In the genomic region with DNA sequence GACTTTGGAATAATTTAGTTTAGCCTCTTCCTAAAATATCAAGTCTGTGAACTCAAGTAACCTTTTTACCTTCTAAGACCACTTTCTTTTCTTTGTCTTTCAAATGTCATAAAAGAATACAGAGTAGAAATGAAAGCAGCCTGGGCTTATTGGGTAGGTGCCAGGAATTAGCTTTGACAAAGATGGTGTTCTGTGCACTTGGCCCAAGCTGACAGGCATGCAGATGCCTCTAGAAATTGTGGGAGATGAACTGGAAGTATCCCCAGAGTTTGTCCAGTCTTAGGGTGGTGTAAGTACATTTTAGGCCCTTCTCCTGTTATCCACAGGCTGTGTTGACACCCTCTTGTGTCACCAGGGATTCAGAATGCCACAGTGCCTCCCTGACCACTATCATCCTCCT, we compare ENCODE assay signal across 2 cellular contexts.
TF ChIP-seq lines count a peak whose summit lies in the region.

No MANE protein-coding gene starts in this region.

TF ChIP-seq in SK-N-SH, 30 proteins besides CTCF, POLR2A, EP300 and RAD21 (continued from another document):
- TF ChIP-seq, protein P1, sequence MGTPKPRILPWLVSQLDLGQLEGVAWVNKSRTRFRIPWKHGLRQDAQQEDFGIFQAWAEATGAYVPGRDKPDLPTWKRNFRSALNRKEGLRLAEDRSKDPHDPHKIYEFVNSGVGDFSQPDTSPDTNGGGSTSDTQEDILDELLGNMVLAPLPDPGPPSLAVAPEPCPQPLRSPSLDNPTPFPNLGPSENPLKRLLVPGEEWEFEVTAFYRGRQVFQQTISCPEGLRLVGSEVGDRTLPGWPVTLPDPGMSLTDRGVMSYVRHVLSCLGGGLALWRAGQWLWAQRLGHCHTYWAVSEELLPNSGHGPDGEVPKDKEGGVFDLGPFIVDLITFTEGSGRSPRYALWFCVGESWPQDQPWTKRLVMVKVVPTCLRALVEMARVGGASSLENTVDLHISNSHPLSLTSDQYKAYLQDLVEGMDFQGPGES (IDR thresholded peaks at IDR 0.05; ENCODE audit: low read depth, low read length), result no peak
- TF ChIP-seq EZH2phosphoT487 (IDR thresholded peaks at IDR 0.05; ENCODE audit: borderline replicate concordance, low read depth) (no peak), SMC3 (IDR thresholded peaks at IDR 0.05; ENCODE audit: low read depth, low read length) (no peak), SIN3A (IDR thresholded peaks at IDR 0.05; ENCODE audit: borderline replicate concordance, low read depth, low read length) (no peak), TAF1 (IDR thresholded peaks at IDR 0.05; ENCODE audit: borderline replicate concordance, low read depth, low read length) (no peak), FOXJ3 (CRISPR knock-in tag; IDR thresholded peaks at IDR 0.05) (no peak), MEF2A (IDR thresholded peaks at IDR 0.05; ENCODE audit: borderline replicate concordance, low read depth) (no peak), GABPA (IDR thresholded peaks at IDR 0.05; ENCODE audit: low read depth) (no peak), GATA2 (CRISPR knock-in tag; IDR thresholded peaks at IDR 0.05) (no peak)
- TF ChIP-seq, protein P2, sequence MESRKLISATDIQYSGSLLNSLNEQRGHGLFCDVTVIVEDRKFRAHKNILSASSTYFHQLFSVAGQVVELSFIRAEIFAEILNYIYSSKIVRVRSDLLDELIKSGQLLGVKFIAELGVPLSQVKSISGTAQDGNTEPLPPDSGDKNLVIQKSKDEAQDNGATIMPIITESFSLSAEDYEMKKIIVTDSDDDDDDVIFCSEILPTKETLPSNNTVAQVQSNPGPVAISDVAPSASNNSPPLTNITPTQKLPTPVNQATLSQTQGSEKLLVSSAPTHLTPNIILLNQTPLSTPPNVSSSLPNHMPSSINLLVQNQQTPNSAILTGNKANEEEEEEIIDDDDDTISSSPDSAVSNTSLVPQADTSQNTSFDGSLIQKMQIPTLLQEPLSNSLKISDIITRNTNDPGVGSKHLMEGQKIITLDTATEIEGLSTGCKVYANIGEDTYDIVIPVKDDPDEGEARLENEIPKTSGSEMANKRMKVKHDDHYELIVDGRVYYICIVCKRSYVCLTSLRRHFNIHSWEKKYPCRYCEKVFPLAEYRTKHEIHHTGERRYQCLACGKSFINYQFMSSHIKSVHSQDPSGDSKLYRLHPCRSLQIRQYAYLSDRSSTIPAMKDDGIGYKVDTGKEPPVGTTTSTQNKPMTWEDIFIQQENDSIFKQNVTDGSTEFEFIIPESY (IDR thresholded peaks at IDR 0.05; ENCODE audit: borderline replicate concordance, low read depth), result no peak
- TF ChIP-seq, protein P3, sequence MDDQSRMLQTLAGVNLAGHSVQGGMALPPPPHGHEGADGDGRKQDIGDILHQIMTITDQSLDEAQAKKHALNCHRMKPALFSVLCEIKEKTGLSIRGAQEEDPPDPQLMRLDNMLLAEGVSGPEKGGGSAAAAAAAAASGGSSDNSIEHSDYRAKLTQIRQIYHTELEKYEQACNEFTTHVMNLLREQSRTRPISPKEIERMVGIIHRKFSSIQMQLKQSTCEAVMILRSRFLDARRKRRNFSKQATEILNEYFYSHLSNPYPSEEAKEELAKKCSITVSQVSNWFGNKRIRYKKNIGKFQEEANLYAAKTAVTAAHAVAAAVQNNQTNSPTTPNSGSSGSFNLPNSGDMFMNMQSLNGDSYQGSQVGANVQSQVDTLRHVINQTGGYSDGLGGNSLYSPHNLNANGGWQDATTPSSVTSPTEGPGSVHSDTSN (IDR thresholded peaks at IDR 0.05), result no peak

TF ChIP-seq in WTC11, 78 proteins besides CTCF, POLR2A, EP300 and RAD21 (continued from another document):
- TF ChIP-seq, protein P4, sequence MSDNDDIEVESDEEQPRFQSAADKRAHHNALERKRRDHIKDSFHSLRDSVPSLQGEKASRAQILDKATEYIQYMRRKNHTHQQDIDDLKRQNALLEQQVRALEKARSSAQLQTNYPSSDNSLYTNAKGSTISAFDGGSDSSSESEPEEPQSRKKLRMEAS (CRISPR knock-in tag; IDR thresholded peaks at IDR 0.05), result no peak
- TF ChIP-seq, protein P5, sequence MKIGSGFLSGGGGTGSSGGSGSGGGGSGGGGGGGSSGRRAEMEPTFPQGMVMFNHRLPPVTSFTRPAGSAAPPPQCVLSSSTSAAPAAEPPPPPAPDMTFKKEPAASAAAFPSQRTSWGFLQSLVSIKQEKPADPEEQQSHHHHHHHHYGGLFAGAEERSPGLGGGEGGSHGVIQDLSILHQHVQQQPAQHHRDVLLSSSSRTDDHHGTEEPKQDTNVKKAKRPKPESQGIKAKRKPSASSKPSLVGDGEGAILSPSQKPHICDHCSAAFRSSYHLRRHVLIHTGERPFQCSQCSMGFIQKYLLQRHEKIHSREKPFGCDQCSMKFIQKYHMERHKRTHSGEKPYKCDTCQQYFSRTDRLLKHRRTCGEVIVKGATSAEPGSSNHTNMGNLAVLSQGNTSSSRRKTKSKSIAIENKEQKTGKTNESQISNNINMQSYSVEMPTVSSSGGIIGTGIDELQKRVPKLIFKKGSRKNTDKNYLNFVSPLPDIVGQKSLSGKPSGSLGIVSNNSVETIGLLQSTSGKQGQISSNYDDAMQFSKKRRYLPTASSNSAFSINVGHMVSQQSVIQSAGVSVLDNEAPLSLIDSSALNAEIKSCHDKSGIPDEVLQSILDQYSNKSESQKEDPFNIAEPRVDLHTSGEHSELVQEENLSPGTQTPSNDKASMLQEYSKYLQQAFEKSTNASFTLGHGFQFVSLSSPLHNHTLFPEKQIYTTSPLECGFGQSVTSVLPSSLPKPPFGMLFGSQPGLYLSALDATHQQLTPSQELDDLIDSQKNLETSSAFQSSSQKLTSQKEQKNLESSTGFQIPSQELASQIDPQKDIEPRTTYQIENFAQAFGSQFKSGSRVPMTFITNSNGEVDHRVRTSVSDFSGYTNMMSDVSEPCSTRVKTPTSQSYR (CRISPR knock-in tag; IDR thresholded peaks at IDR 0.05), result no peak
- TF ChIP-seq ELF4 (CRISPR knock-in tag; IDR thresholded peaks at IDR 0.05; ENCODE audit: low read depth) (no peak), ESRRA (CRISPR knock-in tag; IDR thresholded peaks at IDR 0.05; ENCODE audit: borderline replicate concordance) (no peak), GABPB1 (CRISPR knock-in tag; IDR thresholded peaks at IDR 0.05) (no peak), NFE2L1 (CRISPR knock-in tag; IDR thresholded peaks at IDR 0.05) (no peak), ETV6 (CRISPR knock-in tag; IDR thresholded peaks at IDR 0.05) (no peak), SP1 (CRISPR knock-in tag; conservative IDR thresholded peaks at IDR 0.05) (no peak)
- TF ChIP-seq, protein P6, sequence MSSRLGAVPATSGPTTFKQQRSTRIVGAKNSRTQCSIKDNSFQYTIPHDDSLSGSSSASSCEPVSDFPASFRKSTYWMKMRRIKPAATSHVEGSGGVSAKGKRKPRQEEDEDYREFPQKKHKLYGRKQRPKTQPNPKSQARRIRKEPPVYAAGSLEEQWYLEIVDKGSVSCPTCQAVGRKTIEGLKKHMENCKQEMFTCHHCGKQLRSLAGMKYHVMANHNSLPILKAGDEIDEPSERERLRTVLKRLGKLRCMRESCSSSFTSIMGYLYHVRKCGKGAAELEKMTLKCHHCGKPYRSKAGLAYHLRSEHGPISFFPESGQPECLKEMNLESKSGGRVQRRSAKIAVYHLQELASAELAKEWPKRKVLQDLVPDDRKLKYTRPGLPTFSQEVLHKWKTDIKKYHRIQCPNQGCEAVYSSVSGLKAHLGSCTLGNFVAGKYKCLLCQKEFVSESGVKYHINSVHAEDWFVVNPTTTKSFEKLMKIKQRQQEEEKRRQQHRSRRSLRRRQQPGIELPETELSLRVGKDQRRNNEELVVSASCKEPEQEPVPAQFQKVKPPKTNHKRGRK (CRISPR knock-in tag; IDR thresholded peaks at IDR 0.05; ENCODE audit: borderline replicate concordance), result no peak
- TF ChIP-seq, protein P7, sequence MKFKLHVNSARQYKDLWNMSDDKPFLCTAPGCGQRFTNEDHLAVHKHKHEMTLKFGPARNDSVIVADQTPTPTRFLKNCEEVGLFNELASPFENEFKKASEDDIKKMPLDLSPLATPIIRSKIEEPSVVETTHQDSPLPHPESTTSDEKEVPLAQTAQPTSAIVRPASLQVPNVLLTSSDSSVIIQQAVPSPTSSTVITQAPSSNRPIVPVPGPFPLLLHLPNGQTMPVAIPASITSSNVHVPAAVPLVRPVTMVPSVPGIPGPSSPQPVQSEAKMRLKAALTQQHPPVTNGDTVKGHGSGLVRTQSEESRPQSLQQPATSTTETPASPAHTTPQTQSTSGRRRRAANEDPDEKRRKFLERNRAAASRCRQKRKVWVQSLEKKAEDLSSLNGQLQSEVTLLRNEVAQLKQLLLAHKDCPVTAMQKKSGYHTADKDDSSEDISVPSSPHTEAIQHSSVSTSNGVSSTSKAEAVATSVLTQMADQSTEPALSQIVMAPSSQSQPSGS (CRISPR knock-in tag; IDR thresholded peaks at IDR 0.05; ENCODE audit: borderline replicate concordance, low read depth), result no peak
- TF ChIP-seq, protein P8, sequence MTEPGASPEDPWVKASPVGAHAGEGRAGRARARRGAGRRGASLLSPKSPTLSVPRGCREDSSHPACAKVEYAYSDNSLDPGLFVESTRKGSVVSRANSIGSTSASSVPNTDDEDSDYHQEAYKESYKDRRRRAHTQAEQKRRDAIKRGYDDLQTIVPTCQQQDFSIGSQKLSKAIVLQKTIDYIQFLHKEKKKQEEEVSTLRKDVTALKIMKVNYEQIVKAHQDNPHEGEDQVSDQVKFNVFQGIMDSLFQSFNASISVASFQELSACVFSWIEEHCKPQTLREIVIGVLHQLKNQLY (CRISPR knock-in tag; IDR thresholded peaks at IDR 0.05), result no peak
- TF ChIP-seq, protein P9, sequence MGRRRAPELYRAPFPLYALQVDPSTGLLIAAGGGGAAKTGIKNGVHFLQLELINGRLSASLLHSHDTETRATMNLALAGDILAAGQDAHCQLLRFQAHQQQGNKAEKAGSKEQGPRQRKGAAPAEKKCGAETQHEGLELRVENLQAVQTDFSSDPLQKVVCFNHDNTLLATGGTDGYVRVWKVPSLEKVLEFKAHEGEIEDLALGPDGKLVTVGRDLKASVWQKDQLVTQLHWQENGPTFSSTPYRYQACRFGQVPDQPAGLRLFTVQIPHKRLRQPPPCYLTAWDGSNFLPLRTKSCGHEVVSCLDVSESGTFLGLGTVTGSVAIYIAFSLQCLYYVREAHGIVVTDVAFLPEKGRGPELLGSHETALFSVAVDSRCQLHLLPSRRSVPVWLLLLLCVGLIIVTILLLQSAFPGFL (CRISPR knock-in tag; IDR thresholded peaks at IDR 0.05; ENCODE audit: borderline replicate concordance), result no peak
- TF ChIP-seq, protein P10, sequence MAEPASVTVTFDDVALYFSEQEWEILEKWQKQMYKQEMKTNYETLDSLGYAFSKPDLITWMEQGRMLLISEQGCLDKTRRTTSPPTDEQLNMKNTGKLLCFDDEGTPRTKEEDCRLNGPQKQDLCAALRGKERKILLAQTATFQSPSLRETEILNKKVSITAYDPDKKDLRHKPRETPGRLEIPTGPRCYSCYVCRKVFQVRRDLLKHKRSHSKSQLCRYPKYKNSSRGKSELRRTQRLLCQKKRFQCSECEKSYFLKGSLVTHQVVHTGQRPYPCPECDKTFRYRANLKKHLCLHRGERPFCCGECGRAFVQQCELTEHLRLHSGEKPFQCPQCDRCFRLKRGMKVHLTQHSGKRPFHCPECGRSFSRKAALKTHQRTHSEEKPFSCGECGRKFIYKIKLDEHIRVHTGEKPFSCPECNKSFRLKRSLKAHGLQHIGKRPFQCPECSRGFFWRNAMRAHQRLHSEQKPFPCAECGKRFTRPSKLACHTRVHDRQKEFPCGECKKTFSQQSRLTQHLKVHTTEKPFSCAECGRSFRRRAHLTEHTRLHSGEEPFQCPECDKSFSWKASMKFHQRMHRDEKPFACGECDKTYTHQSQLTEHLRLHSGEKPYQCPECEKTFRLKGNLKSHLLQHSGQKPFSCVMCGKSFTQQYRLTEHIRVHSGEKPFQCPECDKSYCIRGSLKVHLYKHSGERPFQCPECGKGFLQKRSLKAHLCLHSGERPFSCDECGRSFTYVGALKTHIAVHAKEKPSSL (CRISPR knock-in tag; conservative IDR thresholded peaks at IDR 0.05), result no peak
